ENCODE assay signal across 8 cellular contexts in genomic region chr1:157155658-157156057, GRCh38. TPM values are rescaled to one million over a fixed set of nuclear protein-coding genes. Genes with fewer than 3 reads are reported as not detected.
DNase-seq lines count a peak whose midpoint lies in the region; ATAC-seq and TF ChIP-seq lines count a peak whose summit lies in the region.

No MANE protein-coding gene starts in this region.

- no peaks in the 10 kb centered on the region for H3K36me3 ChIP-seq in colonic mucosa

- peaks cover 59% of the 10 kb centered on the region for H3K4me1 Mint-ChIP-seq in nephron progenitor cell

- no peaks in the 10 kb centered on the region for H3K9me3 Mint-ChIP-seq in nephron progenitor cell

- H3K9me3 ChIP-seq in colonic mucosa = no peaks in the 10 kb centered on the region

- H3K27me3 Mint-ChIP-seq in nephron progenitor cell (ENCODE audit: low read depth, poor library complexity) = peaks cover 3% of the 10 kb centered on the region

- H3K4me3 ChIP-seq in NB4 (ENCODE audit: low read depth, low read length) (peak overlapping the region; percentile 16), colonic mucosa (no peak overlapping the region)

- H3K4me1 ChIP-seq in colonic mucosa = peaks cover 12% of the 10 kb centered on the region

- no peak for TF ChIP-seq CTCF in NB4 (IDR thresholded peaks at IDR 0.05; ENCODE audit: low read depth, low read length)
- no peak for TF ChIP-seq CTCF in colonic mucosa (IDR thresholded peaks at IDR 0.05)
- no peak for TF ChIP-seq CTCF in nephron progenitor cell (IDR thresholded peaks at IDR 0.05)

- no peaks in the 10 kb centered on the region for H3K36me3 Mint-ChIP-seq in nephron progenitor cell (ENCODE audit: low read depth)

- in situ Hi-C loops in Caki2 (cut with HindIII; ENCODE audit: low pct_unique_long_range_greater_than_20kb, low sequenced_read_pairs) = no loop called here

- TF ChIP-seq POLR2A in NB4 (IDR thresholded peaks at IDR 0.05; ENCODE audit: extremely low read depth, insufficient read length) = no peak

- H3K27ac ChIP-seq in colonic mucosa = peak overlapping the region; percentile 70

- peak overlapping the region; percentile 72 for H3K4me3 Mint-ChIP-seq in nephron progenitor cell

- no peak overlapping the region for H3K9ac ChIP-seq in colonic mucosa (ENCODE audit: low read depth in 2 of 2, low read length in 2 of 2)

- DNase-seq in Caki2 (ENCODE audit: low read depth) = peak; percentile 61
- peak; percentile 94 for DNase-seq in NB4 (ENCODE audit: low read depth)
- DNase-seq in colonic mucosa = no peak
- DNase-seq in nephron progenitor cell = peak; percentile 42
- no peak for DNase-seq in DMS79 treated with DMSO at 0.1 percent for 48 hours (lab: John Stamatoyannopoulos, UW)
- no peak for DNase-seq in germinal center (ENCODE audit: low spot score)
- no peak for DNase-seq in 8988T

- peaks cover 7% of the 10 kb centered on the region for H3K27me3 ChIP-seq in colonic mucosa

- intact Hi-C loops in colonic mucosa (cut with DNase I) = loop anchor here (1.0 kb wide), 1 partner anchor 65 kb away; no protein-coding TSS in a partner anchor

- no peak overlapping the region for H3K27ac Mint-ChIP-seq in nephron progenitor cell

- ATAC-seq in GM18873 (IDR thresholded peaks at IDR 0.05; ENCODE audit: low FRiP score, unreplicated experiment) = no peak

RNA-seq across cellular contexts. Expression of gene ETV3, which starts 17.5 kb away (rescaled TPM):
- total RNA-seq in Caki2 (2014; rRNA removed; shearing (Covaris generic); ENCODE audit: low replicate concordance) = 5.2 and 7.3 TPM in 2 replicates
- 10 to 100 TPM; 20.7 to 38.7 TPM for total RNA-seq in colonic mucosa

RNA-seq across cellular contexts. Expression of gene ETV3L, which starts 56.0 kb away (rescaled TPM):
- not detected in 2 replicates for total RNA-seq in Caki2 (2014; rRNA removed; shearing (Covaris generic); ENCODE audit: low replicate concordance)
- not detected for total RNA-seq in colonic mucosa

Comparison
In these comparisons a context has a peak if more than half of its experiments do, and no peak if none do; other contexts are left out.
1. DNase-seq: peak in Caki2 (single experiment), NB4 (single experiment) and nephron progenitor cell (single experiment); none in colonic mucosa (single experiment), DMS79 treated with DMSO at 0.1 percent for 48 hours (single experiment), germinal center (single experiment) and 8988T (single experiment).